Comparison of ENCODE assay signal across 8 cellular contexts in the genomic region with DNA sequence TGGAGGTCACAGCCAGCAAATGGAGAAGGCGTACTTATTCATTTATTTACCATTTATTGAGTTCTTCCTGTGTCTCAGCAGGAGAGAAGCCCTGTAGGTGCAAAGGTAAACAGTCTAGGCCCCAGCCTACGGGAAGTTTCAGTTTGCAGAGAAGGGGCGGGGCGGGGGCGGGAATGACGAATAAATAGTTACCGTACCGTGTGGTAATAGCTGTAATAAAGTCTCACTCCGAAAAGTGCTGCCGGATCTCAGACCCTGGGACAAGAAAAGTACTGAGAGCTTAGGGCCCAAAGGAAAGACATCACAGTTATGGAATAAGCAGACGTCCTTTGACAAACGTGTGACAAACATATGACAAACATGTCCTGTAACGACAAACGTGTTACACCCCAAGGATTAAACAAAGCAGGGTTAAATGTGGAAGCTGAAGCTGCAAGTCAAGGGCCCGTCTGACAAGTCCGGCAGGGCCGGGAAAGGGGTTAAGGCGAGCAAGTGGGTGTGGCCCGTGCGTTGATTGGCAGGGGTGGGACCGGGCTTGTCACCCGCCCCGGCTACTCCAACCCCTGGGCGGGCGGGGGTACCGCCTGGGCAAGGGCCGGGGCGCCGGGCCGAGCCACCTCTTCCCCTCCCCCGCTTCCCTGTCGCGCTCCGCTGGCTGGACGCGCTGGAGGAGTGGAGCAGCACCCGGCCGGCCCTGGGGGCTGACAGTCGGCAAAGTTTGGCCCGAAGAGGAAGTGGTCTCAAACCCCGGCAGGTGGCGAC. TPM values are rescaled to one million over a fixed set of nuclear protein-coding genes. Genes with fewer than 3 reads are reported as not detected.
DNase-seq lines count a peak whose midpoint lies in the region; ATAC-seq and TF ChIP-seq lines count a peak whose summit lies in the region.

A gene with protein sequence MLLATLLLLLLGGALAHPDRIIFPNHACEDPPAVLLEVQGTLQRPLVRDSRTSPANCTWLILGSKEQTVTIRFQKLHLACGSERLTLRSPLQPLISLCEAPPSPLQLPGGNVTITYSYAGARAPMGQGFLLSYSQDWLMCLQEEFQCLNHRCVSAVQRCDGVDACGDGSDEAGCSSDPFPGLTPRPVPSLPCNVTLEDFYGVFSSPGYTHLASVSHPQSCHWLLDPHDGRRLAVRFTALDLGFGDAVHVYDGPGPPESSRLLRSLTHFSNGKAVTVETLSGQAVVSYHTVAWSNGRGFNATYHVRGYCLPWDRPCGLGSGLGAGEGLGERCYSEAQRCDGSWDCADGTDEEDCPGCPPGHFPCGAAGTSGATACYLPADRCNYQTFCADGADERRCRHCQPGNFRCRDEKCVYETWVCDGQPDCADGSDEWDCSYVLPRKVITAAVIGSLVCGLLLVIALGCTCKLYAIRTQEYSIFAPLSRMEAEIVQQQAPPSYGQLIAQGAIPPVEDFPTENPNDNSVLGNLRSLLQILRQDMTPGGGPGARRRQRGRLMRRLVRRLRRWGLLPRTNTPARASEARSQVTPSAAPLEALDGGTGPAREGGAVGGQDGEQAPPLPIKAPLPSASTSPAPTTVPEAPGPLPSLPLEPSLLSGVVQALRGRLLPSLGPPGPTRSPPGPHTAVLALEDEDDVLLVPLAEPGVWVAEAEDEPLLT (plus strand): TSS at position 541 of the 762 bp plus-strand sequence. CDS start 564 bp downstream, outside the sequence.

- no peaks in the 10 kb centered on the region for H3K9me3 Mint-ChIP-seq in CD8-positive, alpha-beta T cell
- no peaks in the 10 kb centered on the region for H3K9me3 Mint-ChIP-seq in endodermal cell

- intact Hi-C loops in CD8-positive, alpha-beta T cell (cut with DNase I, micrococcal nuclease), result loop anchor here (1.0 to 5.0 kb wide), 5 partner anchors 46 to 283 kb away; a partner anchor contains a TSS

- peaks cover 30% of the 10 kb centered on the region for H3K36me3 ChIP-seq in CD8-positive, alpha-beta T cell (ENCODE audit: insufficient read depth, low read length)
- H3K36me3 ChIP-seq in endodermal cell (ENCODE audit: control insufficient read depth, insufficient read depth, low read length) (peaks cover 26% of the 10 kb centered on the region), mesodermal cell (ENCODE audit: control insufficient read depth, insufficient read depth, low read length) (peaks cover 33% of the 10 kb centered on the region)

- H3K36me3 Mint-ChIP-seq in CD8-positive, alpha-beta T cell, result peaks cover 41% of the 10 kb centered on the region
- peaks cover 20% of the 10 kb centered on the region for H3K36me3 Mint-ChIP-seq in endodermal cell (ENCODE audit: low read depth)

- POLR2A ChIA-PET in CD8-positive, alpha-beta T cell (lab: Charles Lee), result interaction anchor here (0.7 to 3.5 kb wide), 16 partner anchors 9 to 301 kb away, joined by 3 to 28 read pairs (median 4); a partner anchor contains a TSS

- TF ChIP-seq CTCF in CD8-positive, alpha-beta T cell (IDR thresholded peaks at IDR 0.05), result no peak
- no peak for TF ChIP-seq CTCF in endodermal cell (conservative IDR thresholded peaks at IDR 0.05)

- no peaks in the 10 kb centered on the region for H3K27me3 ChIP-seq in CD8-positive, alpha-beta T cell (ENCODE audit: insufficient read depth, low read length)
- H3K27me3 ChIP-seq in endodermal cell (ENCODE audit: control insufficient read depth, insufficient read depth, low read length, poor library complexity, severe bottlenecking), result no peaks in the 10 kb centered on the region

- 0 to 1% methylated on average over 21 to 42 of the region's 42 CpGs for WGBS in endodermal cell (ENCODE audit: insufficient coverage in 1 of 2, insufficient read length in 1 of 2), 2 experiments
- 0% methylated on average over 30 to 34 of the region's 42 CpGs for WGBS in mesodermal cell (ENCODE audit: insufficient coverage in 2 of 2), 2 experiments

- peak within 1 kb of the TSS; percentile 85 for H3K27ac ChIP-seq in CD8-positive, alpha-beta T cell (ENCODE audit: low read depth, low read length)
- H3K27ac ChIP-seq in endodermal cell (ENCODE audit: low read depth, low read length) (peak within 1 kb of the TSS; percentile 83), mesodermal cell (ENCODE audit: low read depth, low read length, severe bottlenecking) (peak within 1 kb of the TSS; percentile 86)

- H3K4me3 ChIP-seq in CD8-positive, alpha-beta T cell (ENCODE audit: low read depth, low read length), result peak within 1 kb of the TSS; percentile 82
- H3K4me3 ChIP-seq in endodermal cell (ENCODE audit: low read length) (peak within 1 kb of the TSS; percentile 82), mesodermal cell (ENCODE audit: extremely low read depth, insufficient read depth, low read length, poor library complexity, severe bottlenecking) (peak within 1 kb of the TSS; percentile 90)

- peak within 1 kb of the TSS; percentile 99 for H3K27ac Mint-ChIP-seq in CD8-positive, alpha-beta T cell
- peak within 1 kb of the TSS; percentile 99 for H3K27ac Mint-ChIP-seq in endodermal cell

- CTCF ChIA-PET in CD8-positive, alpha-beta T cell (lab: Charles Lee), result interaction anchor here (0.8 to 6.6 kb wide), 19 partner anchors 9 to 315 kb away, joined by 3 to 91 read pairs (median 12); a partner anchor contains a TSS

- peak; percentile 56 to 83 (median 73) for DNase-seq in CD8-positive, alpha-beta T cell
- peak; percentile 81 to 87 for DNase-seq in NOMO-1 (lab: John Stamatoyannopoulos, UW; ENCODE audit: unreplicated experiment in 2 of 2)
- peak; percentile 42 to 57 (median 54) for DNase-seq in activated CD8-positive, alpha-beta memory T cell treated with anti-CD3 and anti-CD28 coated beads for 48 hours (ENCODE audit: low read depth in 2 of 3, low spot score in 2 of 3)
- DNase-seq in endodermal cell, result peak; percentile 98
- peak; percentile 69 to 79 for DNase-seq in stimulated activated CD8-positive, alpha-beta memory T cell treated with anti-CD3 and anti-CD28 coated beads, Interleukin-15, amount 100 ng/mL, for 48 hours (ENCODE audit: low read depth in 2 of 2)

- peak within 1 kb of the TSS; percentile 84 for H3K9ac ChIP-seq in endodermal cell (ENCODE audit: extremely low read depth, low read length, poor library complexity, severe bottlenecking)

- H3K9me3 ChIP-seq in CD8-positive, alpha-beta T cell (ENCODE audit: low read length), result no peaks in the 10 kb centered on the region
- H3K9me3 ChIP-seq in endodermal cell (ENCODE audit: control insufficient read depth, low read length) (no peaks in the 10 kb centered on the region), mesodermal cell (ENCODE audit: control insufficient read depth, low read length) (no peaks in the 10 kb centered on the region)

- peaks cover 28% of the 10 kb centered on the region for H3K4me1 ChIP-seq in CD8-positive, alpha-beta T cell (ENCODE audit: insufficient read depth, low read length)
- peaks cover 2% of the 10 kb centered on the region for H3K4me1 ChIP-seq in endodermal cell (ENCODE audit: control insufficient read depth, insufficient read depth, low read length)
- no peaks in the 10 kb centered on the region for H3K4me1 ChIP-seq in mesodermal cell (ENCODE audit: control insufficient read depth, insufficient read depth, low read length, poor library complexity, severe bottlenecking)

- peaks cover 39% of the 10 kb centered on the region for H3K4me1 Mint-ChIP-seq in CD8-positive, alpha-beta T cell (ENCODE audit: low read depth)
- peaks cover 12% of the 10 kb centered on the region for H3K4me1 Mint-ChIP-seq in endodermal cell

- H3K27me3 Mint-ChIP-seq in CD8-positive, alpha-beta T cell (ENCODE audit: low read depth), result no peaks in the 10 kb centered on the region
- H3K27me3 Mint-ChIP-seq in endodermal cell (ENCODE audit: insufficient read depth), result no peaks in the 10 kb centered on the region

- peak; percentile 70 for ATAC-seq in CD8-positive, alpha-beta T cell
- ATAC-seq in GM19455 (IDR thresholded peaks at IDR 0.05; ENCODE audit: unreplicated experiment) (peak; percentile 78), HG03575 (IDR thresholded peaks at IDR 0.05; ENCODE audit: extremely low read depth, insufficient number of reproducible peaks, low FRiP score, unreplicated experiment) (peak; percentile 35)

- H3K4me3 Mint-ChIP-seq in CD8-positive, alpha-beta T cell, result peak within 1 kb of the TSS; percentile 91
- H3K4me3 Mint-ChIP-seq in endodermal cell, result peak within 1 kb of the TSS; percentile 74

RNA-seq across cellular contexts. Expression of the gene that starts here (rescaled TPM):
- 10 to 100 TPM; 37.1 to 39.2 TPM for total RNA-seq in CD8-positive, alpha-beta T cell
- total RNA-seq in endodermal cell, result 10 to 100 TPM; 28.9 to 41.5 TPM
- polyA plus RNA-seq in endodermal cell (2013, experiment 1 of 2), result 21.8 TPM
- polyA plus RNA-seq in endodermal cell (2013, experiment 2 of 2), result 22.8 TPM
- polyA plus RNA-seq in mesodermal cell (2013, experiment 1 of 2), result 64.8 TPM
- 49.4 TPM for polyA plus RNA-seq in mesodermal cell (2013, experiment 2 of 2)

Comparison
In these comparisons a context has a peak if more than half of its experiments do, and no peak if none do; other contexts are left out.
1. Peak in every context shown above with its lines: DNase-seq, ATAC-seq, H3K4me3 ChIP-seq and H3K27ac ChIP-seq.